Comparison of ENCODE assay signal across 31 cellular contexts in the genomic region with DNA sequence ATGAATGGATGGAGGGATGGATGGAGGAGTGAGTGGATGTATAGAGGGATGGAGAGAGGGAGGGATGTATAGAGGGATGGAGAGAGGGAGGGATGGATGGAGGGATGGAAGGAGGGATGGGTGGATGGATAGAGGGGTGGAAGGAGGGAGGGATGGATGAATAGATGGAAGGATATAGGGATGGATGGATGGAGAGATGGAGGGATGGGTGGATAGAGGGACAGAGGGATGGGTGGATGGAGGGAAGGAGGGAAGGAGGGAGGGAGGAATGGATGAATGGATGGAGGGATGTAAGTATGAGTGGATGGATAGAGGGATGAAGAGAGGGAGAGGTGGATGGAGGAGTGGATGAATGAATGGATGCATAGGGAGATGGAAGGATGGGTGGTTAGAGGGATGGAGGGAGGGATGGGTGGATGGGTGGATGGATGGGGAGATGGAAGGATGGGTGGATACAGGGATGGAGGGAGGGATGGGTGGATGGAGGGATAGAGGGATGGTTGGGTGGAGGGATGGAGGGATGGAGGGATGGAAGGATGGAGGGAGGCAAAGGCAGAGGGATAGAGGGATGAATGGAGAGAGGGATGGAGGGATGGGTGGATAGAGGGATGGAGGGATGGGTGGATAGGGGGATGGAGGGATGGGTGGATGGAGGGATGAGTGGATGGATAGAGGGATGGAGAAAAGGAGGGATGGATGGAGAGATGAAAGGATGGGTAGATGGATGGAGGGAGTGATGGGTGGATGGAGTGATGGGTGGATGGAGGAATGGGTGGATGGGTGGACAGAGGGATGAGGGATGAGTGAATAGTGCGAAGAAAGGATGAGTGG.
"Had no signal": no experiment of that assay in that cellular context is flagged by ENCODE, and none has a peak within 500 bp of the region (broad histone marks: within the 10 kb centered on the region; RNA-seq: fewer than 3 reads in every experiment).

No MANE protein-coding gene starts in this region.

- H3K4me3 ChIP-seq: esophagus muscularis mucosa, gastroesophageal sphincter, heart left ventricle, hepatocyte, lung, mucosa of descending colon, prostate gland, right atrium auricular region, smooth muscle cell, suprapubic skin, transverse colon, upper lobe of right lung, vagina had no signal

- H3K27ac ChIP-seq: esophagus muscularis mucosa, foreskin keratinocyte, gastroesophageal sphincter, heart left ventricle, hepatocyte, prostate gland, right atrium auricular region, suprapubic skin, transverse colon, upper lobe of right lung, vagina had no signal

- H3K9me3 ChIP-seq: esophagus muscularis mucosa, gastroesophageal sphincter, heart left ventricle, mucosa of descending colon, prostate gland, right atrium auricular region, suprapubic skin, transverse colon, upper lobe of right lung, vagina had no signal

- H3K4me2 ChIP-seq: hepatocyte, smooth muscle cell had no signal

- FAIRE-seq: endothelial cell of umbilical vein, kidney had no signal

- H3K4me1 ChIP-seq: foreskin keratinocyte, prostate gland, suprapubic skin had no signal

- DNase-seq: effector CD8-positive, alpha-beta T cell; foreskin keratinocyte; heart left ventricle; kidney; mesenchymal stem cell; mucosa of descending colon; naive B cell; nephron progenitor cell; nucleus accumbens; stimulated activated CD4-positive, alpha-beta T cell treated with anti-CD3 and anti-CD28 coated beads, Interleukin-12 subunit alpha, Interleukin-12 subunit beta, amount 100 ng/mL, for 4 hours; stimulated activated CD4-positive, alpha-beta T cell treated with anti-CD3 and anti-CD28 coated beads, Interleukin-1b, Interleukin-23, amount 100 ng/mL, for 48 hours; stimulated activated CD4-positive, alpha-beta T cell treated with anti-CD3 and anti-CD28 coated beads, Interleukin-4, amount 100 ng/mL, for 1 hour; stimulated activated CD8-positive, alpha-beta memory T cell treated with anti-CD3 and anti-CD28 coated beads, Interleukin-4, amount 100 ng/mL, for 48 hours; stimulated activated naive CD4-positive, alpha-beta T cell; stimulated activated naive CD8-positive, alpha-beta T cell treated with anti-CD3 and anti-CD28 coated beads, Interleukin-15, amount 100 ng/mL, for 72 hours; transverse colon; upper lobe of right lung had no signal

- H3K36me3 ChIP-seq: esophagus muscularis mucosa, gastroesophageal sphincter, heart left ventricle, prostate gland, right atrium auricular region, suprapubic skin, transverse colon, upper lobe of right lung, vagina had no signal

- H3K36me3 Mint-ChIP-seq: mesothelial cell of epicardium, naive B cell had no signal

- ATAC-seq: foreskin keratinocyte; gastroesophageal sphincter; heart left ventricle; left lobe of liver; mucosa of descending colon; sciatic nerve; stimulated activated naive CD8-positive, alpha-beta T cell treated with anti-CD3 and anti-CD28 coated beads, Interleukin-15, amount 100 ng/mL, for 72 hours; upper lobe of right lung had no signal

- H3K27ac Mint-ChIP-seq: dendritic cell treated with granulocyte-macrophage colony-stimulating factor and Interleukin-4, amounts not matched to agents 40 ng/mL and 50 ng/mL, for 4 days; mesothelial cell of epicardium; nephron progenitor cell; stimulated activated naive CD8-positive, alpha-beta T cell treated with anti-CD3 and anti-CD28 coated beads, Interleukin-15, amount 100 ng/mL, for 72 hours had no signal

- H3K79me2 ChIP-seq: hepatocyte had no signal

- H2AFZ ChIP-seq: hepatocyte had no signal

- H3K27me3 ChIP-seq: right atrium auricular region, vagina had no signal

- H3K9me3 Mint-ChIP-seq: dendritic cell treated with granulocyte-macrophage colony-stimulating factor and Interleukin-4, amounts not matched to agents 40 ng/mL and 50 ng/mL, for 4 days; mesothelial cell of epicardium; naive B cell; nephron progenitor cell; stimulated activated naive CD8-positive, alpha-beta T cell treated with anti-CD3 and anti-CD28 coated beads, Interleukin-15, amount 100 ng/mL, for 72 hours had no signal

- H3K4me3 Mint-ChIP-seq: dendritic cell treated with granulocyte-macrophage colony-stimulating factor and Interleukin-4, amounts not matched to agents 40 ng/mL and 50 ng/mL, for 4 days; mesothelial cell of epicardium; nephron progenitor cell had no signal
